Comparison of ENCODE assay signal across 15 cellular contexts in genomic region chr17:72587156-72587555, GRCh38.
A peak's percentile ranks its signal among the peaks of the same experiment; 100 is the strongest.
DNase-seq lines count a peak whose midpoint lies in the region; ATAC-seq and TF ChIP-seq lines count a peak whose summit lies in the region.
"Had no signal": no experiment of that assay in that cellular context is flagged by ENCODE, and none has a peak within 500 bp of the region (broad histone marks: within the 10 kb centered on the region; RNA-seq: fewer than 3 reads in every experiment).

No MANE protein-coding gene starts in this region.

- no peak for TF ChIP-seq POLR2A in IMR-90 (IDR thresholded peaks at IDR 0.05; ENCODE audit: low read depth, low read length)

- H2AFZ ChIP-seq in IMR-90 (replicated peaks; ENCODE audit: low read length, poor library complexity) = no peak overlapping the region

- no peaks in the 10 kb centered on the region for H3K9me3 ChIP-seq in IMR-90 (ENCODE audit: control insufficient read depth, insufficient read depth, low read length)

- H3K4me3 ChIP-seq in IMR-90 (ENCODE audit: insufficient read depth, low read depth, low read length) = no peak overlapping the region
- H3K4me3 ChIP-seq in epithelial cell of esophagus (ENCODE audit: low read length) = peak overlapping the region; percentile 99
- H3K4me3 ChIP-seq: cardiac muscle cell had no signal

- H2BK20ac ChIP-seq in IMR-90 (ENCODE audit: low read depth, low read length) = no peak overlapping the region

- ATAC-seq in IMR-90 (ENCODE audit: low read depth) (no peak), GM21786 (IDR thresholded peaks at IDR 0.05; ENCODE audit: unreplicated experiment) (no peak)
- ATAC-seq: effector memory CD8-positive, alpha-beta T cell had no signal

- dilution Hi-C loops in IMR-90 (cut with HindIII; ENCODE audit: low sequenced_read_pairs, unreplicated experiment) = no loop called here

- CTCF ChIA-PET in IMR-90 (lab: Yijun Ruan, JAX) = interaction anchor here (1.0 to 2.2 kb wide), 2 partner anchors 27 to 30 kb away, joined by 4 to 7 read pairs; no protein-coding TSS in a partner anchor

- no peak overlapping the region for H3K56ac ChIP-seq in IMR-90 (ENCODE audit: extremely low read depth, insufficient read depth, low read length)

- no peaks in the 10 kb centered on the region for H3K36me3 ChIP-seq in IMR-90 (ENCODE audit: control insufficient read depth, insufficient read depth, low read length)
- H3K36me3 ChIP-seq: cardiac muscle cell had no signal

- H4K20me1 ChIP-seq in IMR-90 (ENCODE audit: insufficient read depth, low read length) = 0 out of 2 replicates have a peak, but pooled peaks cover 3% of the 10 kb centered on the region

- 100% methylated on average over 2 of the region's 7 CpGs; no CpG with 5 or more reads in 1 of the 2 experiments for WGBS in IMR-90 (ENCODE audit: extremely low coverage in 2 of 2, insufficient read length in 1 of 2), 2 experiments

- H3K4ac ChIP-seq in IMR-90 (ENCODE audit: low read depth, low read length) = peak overlapping the region; percentile 56; the same call in 1 of the 2 replicates

- H3K18ac ChIP-seq in IMR-90 (ENCODE audit: low read depth, low read length) = no peak overlapping the region

- H3K4me1 ChIP-seq in IMR-90 (ENCODE audit: control insufficient read depth, insufficient read depth, low read length) = peaks cover 21% of the 10 kb centered on the region

- H4K8ac ChIP-seq in IMR-90 (ENCODE audit: low read depth in 2 of 2, low read length in 2 of 2) = peak overlapping the region in 1 of 2 experiments; percentile 62; a peak in 1 of 4 replicates

- intact Hi-C loops in IMR-90 (cut with micrococcal nuclease) = no loop called here

- H2BK15ac ChIP-seq in IMR-90 (ENCODE audit: low read depth, low read length) = no peak overlapping the region

- peak overlapping the region; percentile 81; the same call in 1 of the 2 replicates for H4K5ac ChIP-seq in IMR-90 (ENCODE audit: low read depth, low read length)

- H3K27me3 ChIP-seq in IMR-90 (ENCODE audit: control insufficient read depth, insufficient read depth, low read length) = no peaks in the 10 kb centered on the region

- peaks cover 23 to 71% of the 10 kb centered on the region in 2 experiments for H3K79me1 ChIP-seq in IMR-90 (ENCODE audit: low read depth in 1 of 2, low read length in 2 of 2)

- H2AK9ac ChIP-seq in IMR-90 (replicated peaks; ENCODE audit: low read depth, low read length, poor library complexity) = no peak overlapping the region

- in situ Hi-C loops in IMR-90 (cut with MboI; ENCODE audit: low sequenced_read_pairs) = loop anchor here (25.0 kb wide), 1 partner anchor 775 kb away; no protein-coding TSS in a partner anchor

- peaks cover 9% of the 10 kb centered on the region; the same call in 1 of the 2 replicates for H3K9me1 ChIP-seq in IMR-90 (ENCODE audit: insufficient read depth, low read length)

- H2BK5ac ChIP-seq in IMR-90 (ENCODE audit: low read depth, low read length, poor library complexity, severe bottlenecking) = no peak overlapping the region

- no peak overlapping the region for H3K9ac ChIP-seq in IMR-90 (ENCODE audit: low read depth, low read length)

- H4K91ac ChIP-seq in IMR-90 (ENCODE audit: insufficient read depth, low read depth, low read length) = 0 out of 2 replicates have a peak overlapping the region, but pooled peaks have one; percentile 9

- H2BK120ac ChIP-seq in IMR-90 (ENCODE audit: low read depth, low read length) = no peak overlapping the region

- peak overlapping the region; percentile 24; the same call in 1 of the 2 replicates for H3K14ac ChIP-seq in IMR-90 (replicated peaks; ENCODE audit: low read depth, low read length)

- no peak for TF ChIP-seq CTCF in IMR-90 (conservative IDR thresholded peaks at IDR 0.05; ENCODE audit: low read depth, low read length)
- no peak for TF ChIP-seq CTCF in epithelial cell of esophagus (IDR thresholded peaks at IDR 0.05; ENCODE audit: insufficient read depth, low read depth, low read length, missing control alignments)

- H3K4me2 ChIP-seq in IMR-90 (ENCODE audit: low read depth, low read length) = no peak overlapping the region

- no peak overlapping the region; the same call in 1 of the 2 replicates for H2AK5ac ChIP-seq in IMR-90 (ENCODE audit: low read depth, low read length)

- POLR2A ChIA-PET in IMR-90 (lab: Charles Lee; ENCODE audit: unreplicated experiment) = no interaction called here

- BruUV-seq in IMR-90 (replicated peaks; lab: Mats Ljungman, UMichigan) = no TSS peak

- no peak for TF ChIP-seq RAD21 in IMR-90 (IDR thresholded peaks at IDR 0.05; ENCODE audit: low read length)

- H3K27ac ChIP-seq in IMR-90 (ENCODE audit: insufficient read depth, low read length) = no peak overlapping the region
- H3K27ac ChIP-seq: cardiac muscle cell had no signal

- no peak for DNase-seq in IMR-90
- peak; percentile 17 for DNase-seq in SW480 (ENCODE audit: low spot score)
- peak; percentile 85 for DNase-seq in epithelial cell of esophagus (ENCODE audit: low read depth)
- peak; percentile 45 for DNase-seq in renal cortical epithelial cell (ENCODE audit: low read depth)
- no peak for DNase-seq in NCI-H748 (lab: John Stamatoyannopoulos, UW; ENCODE audit: unreplicated experiment)
- DNase-seq in occipital lobe (lab: John Stamatoyannopoulos, UW) = no peak
- DNase-seq: CD4-positive, CD25-positive, alpha-beta regulatory T cell; effector memory CD8-positive, alpha-beta T cell; HFFc6; midbrain; NCI-H1694 treated with DMSO at 0.1 percent for 48 hours; NCI-H446 treated with DMSO at 0.1 percent for 48 hours; SW 1271 had no signal

- 0 out of 2 replicates have a peak overlapping the region, but pooled peaks have one; percentile 18 for H3K23ac ChIP-seq in IMR-90 (ENCODE audit: low read depth, low read length)

TF ChIP-seq in IMR-90, 13 proteins besides CTCF, POLR2A, EP300 and RAD21:
- TF ChIP-seq MAFK (IDR thresholded peaks at IDR 0.05; ENCODE audit: low read depth, low read length) (peak; percentile 61; the same call in 1 of the 2 replicates), NFE2L2 (IDR thresholded peaks at IDR 0.05; ENCODE audit: low read depth, low read length) (no peak)

Comparison
In these comparisons a context has a peak if more than half of its experiments do, and no peak if none do; other contexts are left out.
1. DNase-seq: peak in SW480 (single experiment), epithelial cell of esophagus (single experiment) and renal cortical epithelial cell (single experiment); none in IMR-90 (single experiment), NCI-H748 (single experiment) and occipital lobe (single experiment).